ENCODE assay signal across 34 cellular contexts in the genomic region with DNA sequence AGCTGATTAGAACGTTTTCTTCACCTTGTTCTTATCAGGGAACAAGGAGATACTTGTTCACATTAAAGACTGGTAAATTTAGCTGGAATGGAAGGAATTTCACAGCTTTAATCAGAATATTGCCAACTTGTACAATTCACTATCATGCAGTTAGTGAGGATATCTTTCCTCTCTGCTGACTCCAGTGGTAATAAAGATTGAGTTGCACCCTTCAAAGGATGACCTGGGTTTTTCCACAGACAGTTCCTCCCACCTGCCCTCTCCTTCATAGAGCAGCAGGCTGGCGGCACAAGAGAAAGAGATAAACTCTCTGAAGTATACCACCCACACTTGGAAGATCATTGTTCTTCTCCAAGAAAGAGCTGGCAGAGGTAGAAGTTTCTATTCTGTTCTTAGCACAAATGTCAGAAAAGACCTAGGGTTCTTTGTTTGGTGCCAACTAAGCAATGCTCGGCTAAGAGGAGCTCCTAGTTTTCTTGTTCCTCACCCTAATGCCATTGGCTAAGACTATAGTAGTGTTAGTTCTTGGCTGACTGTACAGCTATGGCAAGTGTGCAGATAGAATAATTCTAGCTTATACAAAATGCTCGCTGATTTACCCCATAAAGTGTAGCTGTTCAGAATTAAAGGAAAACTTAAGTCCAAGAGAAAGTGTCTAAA.
"Had no signal": no experiment of that assay in that cellular context is flagged by ENCODE, and none has a peak within 500 bp of the region (broad histone marks: within the 10 kb centered on the region; RNA-seq: fewer than 3 reads in every experiment).

No MANE protein-coding gene starts in this region.

- H3K4me1 ChIP-seq: ascending aorta, body of pancreas, breast epithelium had no signal

- H3K27me3 Mint-ChIP-seq: activated CD4-positive, alpha-beta memory T cell treated with anti-CD3 and anti-CD28 coated beads, Interleukin-2, amount 10 ng/mL, durations not matched to agents 7 days and 5 days; activated naive CD4-positive, alpha-beta T cell treated with anti-CD3 and anti-CD28 coated beads, Interleukin-2, amount 10 ng/mL, durations not matched to agents 7 days and 5 days; activated naive CD8-positive, alpha-beta T cell treated with anti-CD3 and anti-CD28 coated beads, Interleukin-2, amount 50 U/mL, for 24 hours had no signal

- H3K4me3 Mint-ChIP-seq: activated CD4-positive, alpha-beta memory T cell treated with anti-CD3 and anti-CD28 coated beads, Interleukin-2, amount 10 ng/mL, durations not matched to agents 7 days and 5 days; activated CD4-positive, alpha-beta T cell treated with anti-CD3 and anti-CD28 coated beads for 36 hours; activated CD4-positive, alpha-beta T cell treated with anti-CD3 and anti-CD28 coated beads, Interleukin-2, amount 10 ng/mL, durations not matched to agents 7 days and 5 days; activated CD8-positive, alpha-beta memory T cell treated with anti-CD3 and anti-CD28 coated beads, Interleukin-2, amount 10 ng/mL, durations not matched to agents 7 days and 5 days; activated CD8-positive, alpha-beta T cell treated with anti-CD3 and anti-CD28 coated beads, Interleukin-2, amount 10 ng/mL, durations not matched to agents 7 days and 5 days; activated naive CD4-positive, alpha-beta T cell treated with anti-CD3 and anti-CD28 coated beads, Interleukin-2, amount 10 ng/mL, durations not matched to agents 7 days and 5 days; activated naive CD4-positive, alpha-beta T cell treated with anti-CD3 and anti-CD28 coated beads, Interleukin-2, amount 50 U/mL, for 24 hours; activated naive CD8-positive, alpha-beta T cell; activated naive CD8-positive, alpha-beta T cell treated with anti-CD3 and anti-CD28 coated beads, Interleukin-2, amount 10 ng/mL, durations not matched to agents 7 days and 5 days; activated naive CD8-positive, alpha-beta T cell treated with anti-CD3 and anti-CD28 coated beads, Interleukin-2, amount 50 U/mL, for 24 hours; activated T-cell treated with anti-CD3 and anti-CD28 coated beads, Interleukin-2, amount 50 U/mL, for 24 hours; T-cell; T-helper 2 cell treated with Interferon-gamma antibody and Interleukin-4, amounts not matched to agents 5 μg/mL and 100 μg/mL, for 36 hours; WTC11 had no signal

- H3K36me3 ChIP-seq: ascending aorta, brain microvascular endothelial cell, breast epithelium, WERI-Rb-1 had no signal

- H3K9me3 ChIP-seq: ascending aorta, body of pancreas, breast epithelium had no signal

- H3K27ac ChIP-seq: ascending aorta, body of pancreas, brain microvascular endothelial cell, breast epithelium, WERI-Rb-1 had no signal

- H3K27me3 ChIP-seq: ascending aorta, body of pancreas, brain microvascular endothelial cell, breast epithelium had no signal

- H3K9me3 Mint-ChIP-seq: activated CD4-positive, alpha-beta memory T cell treated with anti-CD3 and anti-CD28 coated beads, Interleukin-2, amount 10 ng/mL, durations not matched to agents 7 days and 5 days; activated CD4-positive, alpha-beta T cell treated with anti-CD3 and anti-CD28 coated beads, Interleukin-2, amount 10 ng/mL, durations not matched to agents 7 days and 5 days; activated naive CD4-positive, alpha-beta T cell treated with anti-CD3 and anti-CD28 coated beads, Interleukin-2, amount 10 ng/mL, durations not matched to agents 7 days and 5 days; activated naive CD4-positive, alpha-beta T cell treated with anti-CD3 and anti-CD28 coated beads, Interleukin-2, amount 50 U/mL, for 24 hours; activated naive CD8-positive, alpha-beta T cell treated with anti-CD3 and anti-CD28 coated beads, Interleukin-2, amount 50 U/mL, for 24 hours; activated T-cell treated with anti-CD3 and anti-CD28 coated beads, Interleukin-2, amount 50 U/mL, for 24 hours; activated T-helper 2 cell treated with anti-CD3 and anti-CD28 coated beads, Interferon-gamma antibody, Interleukin-2, Interleukin-4, amounts not matched to agents 10 μg/mL and 5 μg/mL and 100 μg/mL, durations not matched to agents 14 hours and 24 hours and 36 hours; T-helper 2 cell treated with Interferon-gamma antibody and Interleukin-4, amounts not matched to agents 5 μg/mL and 100 μg/mL, for 36 hours had no signal

- ATAC-seq: activated CD4-positive, alpha-beta T cell treated with anti-CD3 and anti-CD28 coated beads for 36 hours; activated CD4-positive, CD25-positive, alpha-beta regulatory T cell treated with anti-CD3 and anti-CD28 coated beads, Interleukin-2, amount 50 U/mL, for 24 hours; activated CD8-positive, alpha-beta memory T cell treated with anti-CD3 and anti-CD28 coated beads, Interleukin-2, amount 10 ng/mL, durations not matched to agents 7 days and 5 days; activated CD8-positive, alpha-beta T cell treated with anti-CD3 and anti-CD28 coated beads, Interleukin-2, amount 10 ng/mL, durations not matched to agents 7 days and 5 days; activated naive CD8-positive, alpha-beta T cell treated with anti-CD3 and anti-CD28 coated beads, Interleukin-2, amount 50 U/mL, for 24 hours; body of pancreas; T-cell; WTC11 had no signal

- H3K4me3 ChIP-seq: ascending aorta, body of pancreas, breast epithelium had no signal

- H3K36me3 Mint-ChIP-seq: activated CD8-positive, alpha-beta memory T cell treated with anti-CD3 and anti-CD28 coated beads, Interleukin-2, amount 10 ng/mL, durations not matched to agents 7 days and 5 days; activated naive CD4-positive, alpha-beta T cell treated with anti-CD3 and anti-CD28 coated beads, Interleukin-2, amount 10 ng/mL, durations not matched to agents 7 days and 5 days; activated naive CD4-positive, alpha-beta T cell treated with anti-CD3 and anti-CD28 coated beads, Interleukin-2, amount 50 U/mL, for 24 hours; activated naive CD8-positive, alpha-beta T cell; activated naive CD8-positive, alpha-beta T cell treated with anti-CD3 and anti-CD28 coated beads, Interleukin-2, amount 10 ng/mL, durations not matched to agents 7 days and 5 days; T-cell; WTC11 had no signal

- H3K27ac Mint-ChIP-seq: activated CD4-positive, alpha-beta memory T cell treated with anti-CD3 and anti-CD28 coated beads, Interleukin-2, amount 10 ng/mL, durations not matched to agents 7 days and 5 days; activated CD4-positive, alpha-beta T cell treated with anti-CD3 and anti-CD28 coated beads for 36 hours; activated CD4-positive, alpha-beta T cell treated with anti-CD3 and anti-CD28 coated beads, Interleukin-2, amount 10 ng/mL, durations not matched to agents 7 days and 5 days; activated CD8-positive, alpha-beta memory T cell treated with anti-CD3 and anti-CD28 coated beads, Interleukin-2, amount 10 ng/mL, durations not matched to agents 7 days and 5 days; activated CD8-positive, alpha-beta T cell treated with anti-CD3 and anti-CD28 coated beads, Interleukin-2, amount 10 ng/mL, durations not matched to agents 7 days and 5 days; activated naive CD4-positive, alpha-beta T cell treated with anti-CD3 and anti-CD28 coated beads, Interleukin-2, amount 10 ng/mL, durations not matched to agents 7 days and 5 days; activated naive CD4-positive, alpha-beta T cell treated with anti-CD3 and anti-CD28 coated beads, Interleukin-2, amount 50 U/mL, for 24 hours; activated naive CD8-positive, alpha-beta T cell; activated naive CD8-positive, alpha-beta T cell treated with anti-CD3 and anti-CD28 coated beads, Interleukin-2, amount 10 ng/mL, durations not matched to agents 7 days and 5 days; activated naive CD8-positive, alpha-beta T cell treated with anti-CD3 and anti-CD28 coated beads, Interleukin-2, amount 50 U/mL, for 24 hours; activated T-cell treated with anti-CD3 and anti-CD28 coated beads, Interleukin-2, amount 50 U/mL, for 24 hours; activated T-helper 2 cell treated with anti-CD3 and anti-CD28 coated beads, Interferon-gamma antibody, Interleukin-2, Interleukin-4, amounts not matched to agents 10 μg/mL and 5 μg/mL and 100 μg/mL, durations not matched to agents 14 hours and 24 hours and 36 hours; T-cell; T-helper 2 cell treated with Interferon-gamma antibody and Interleukin-4, amounts not matched to agents 5 μg/mL and 100 μg/mL, for 36 hours; WTC11 had no signal

- H3K4me1 Mint-ChIP-seq: activated CD4-positive, alpha-beta memory T cell treated with anti-CD3 and anti-CD28 coated beads, Interleukin-2, amount 10 ng/mL, durations not matched to agents 7 days and 5 days; activated CD4-positive, alpha-beta T cell treated with anti-CD3 and anti-CD28 coated beads for 36 hours; activated CD4-positive, alpha-beta T cell treated with anti-CD3 and anti-CD28 coated beads, Interleukin-2, amount 10 ng/mL, durations not matched to agents 7 days and 5 days; activated CD8-positive, alpha-beta memory T cell treated with anti-CD3 and anti-CD28 coated beads, Interleukin-2, amount 10 ng/mL, durations not matched to agents 7 days and 5 days; activated naive CD4-positive, alpha-beta T cell treated with anti-CD3 and anti-CD28 coated beads, Interleukin-2, amount 10 ng/mL, durations not matched to agents 7 days and 5 days; activated naive CD4-positive, alpha-beta T cell treated with anti-CD3 and anti-CD28 coated beads, Interleukin-2, amount 50 U/mL, for 24 hours; activated naive CD8-positive, alpha-beta T cell treated with anti-CD3 and anti-CD28 coated beads, Interleukin-2, amount 10 ng/mL, durations not matched to agents 7 days and 5 days; activated naive CD8-positive, alpha-beta T cell treated with anti-CD3 and anti-CD28 coated beads, Interleukin-2, amount 50 U/mL, for 24 hours; T-cell; WTC11 had no signal

- DNase-seq: activated CD4-positive, alpha-beta memory T cell treated with anti-CD3 and anti-CD28 coated beads, Interleukin-2, amount 10 ng/mL, durations not matched to agents 7 days and 5 days; activated CD4-positive, alpha-beta T cell treated with anti-CD3 and anti-CD28 coated beads for 1 hour; activated CD4-positive, alpha-beta T cell treated with anti-CD3 and anti-CD28 coated beads for 36 hours; activated CD4-positive, alpha-beta T cell treated with anti-CD3 and anti-CD28 coated beads for 48 hours; activated CD4-positive, alpha-beta T cell treated with anti-CD3 and anti-CD28 coated beads, Interleukin-2, amount 10 ng/mL, durations not matched to agents 7 days and 5 days; activated CD4-positive, alpha-beta T cell treated with anti-CD3 and anti-CD28 coated beads, Interleukin-2, amount 50 U/mL, for 48 hours; activated CD4-positive, CD25-positive, alpha-beta regulatory T cell; activated CD8-positive, alpha-beta memory T cell treated with anti-CD3 and anti-CD28 coated beads for 24 hours; activated CD8-positive, alpha-beta memory T cell treated with anti-CD3 and anti-CD28 coated beads, Interleukin-2, amount 10 ng/mL, durations not matched to agents 7 days and 5 days; activated CD8-positive, alpha-beta memory T cell treated with anti-CD3 and anti-CD28 coated beads, Interleukin-2, amount 50 U/mL, for 48 hours; activated CD8-positive, alpha-beta T cell treated with anti-CD3 and anti-CD28 coated beads, Interleukin-2, amount 10 ng/mL, durations not matched to agents 7 days and 5 days; activated effector memory CD4-positive, alpha-beta T cell treated with Interleukin-2 at 50 U/mL for 16 hours; activated gamma-delta T cell; activated naive CD4-positive, alpha-beta T cell treated with anti-CD3 and anti-CD28 coated beads, Interleukin-2, amount 10 ng/mL, durations not matched to agents 7 days and 5 days; activated naive CD4-positive, alpha-beta T cell treated with Interleukin-2 at 50 U/mL for 16 hours; activated naive CD8-positive, alpha-beta T cell treated with anti-CD3 and anti-CD28 coated beads, Interleukin-2, amount 10 ng/mL, durations not matched to agents 7 days and 5 days; activated naive CD8-positive, alpha-beta T cell treated with anti-CD3 and anti-CD28 coated beads, Interleukin-2, amount 50 U/mL, for 24 hours; activated T-cell treated with anti-CD3 and anti-CD28 coated beads, Interleukin-2, amount 50 U/mL, for 24 hours; activated T-cell treated with anti-CD3 and anti-CD28 coated beads, Interleukin-2, amount 50 U/mL, for 48 hours; body of pancreas; brain microvascular endothelial cell; central memory CD4-positive, alpha-beta T cell; T-cell; T-helper 2 cell; T-helper 9 cell; WERI-Rb-1 had no signal
